In the genomic region with DNA sequence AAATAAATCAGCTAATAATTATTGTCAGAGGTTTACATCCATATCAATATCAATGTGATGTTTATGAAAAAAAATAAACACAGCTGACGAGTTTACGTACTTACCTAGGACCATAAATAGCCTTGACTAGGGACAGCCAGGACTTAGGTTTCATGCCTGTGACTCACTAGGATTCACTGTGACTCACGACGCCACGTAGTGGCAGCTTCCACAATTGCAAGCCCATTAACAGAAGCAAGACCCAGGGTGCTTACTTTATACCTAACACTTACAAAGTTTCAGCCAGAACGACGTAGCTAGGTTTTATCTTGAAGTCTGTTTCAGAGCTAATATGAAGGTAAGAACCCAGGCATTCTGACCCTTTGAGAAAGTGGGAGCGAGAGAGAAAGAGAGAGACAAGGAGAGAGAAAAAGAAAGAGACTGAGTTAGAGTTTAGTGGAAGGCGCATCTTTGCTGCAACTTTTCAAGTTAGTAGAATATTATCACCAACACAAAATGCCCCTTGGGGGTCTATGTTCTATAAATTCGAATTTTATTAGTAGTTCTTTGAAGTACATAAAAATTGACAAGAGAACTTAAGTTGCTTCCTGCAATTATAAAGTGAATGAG, we compare ENCODE assay signal across 8 cellular contexts.
DNase-seq lines count a peak whose midpoint lies in the region; ATAC-seq and TF ChIP-seq lines count a peak whose summit lies in the region.

No MANE protein-coding gene starts in this region.

- BruUV-seq in HCT116 (replicated peaks; lab: Mats Ljungman, UMichigan) = no TSS peak

- peaks cover 3% of the 10 kb centered on the region for H3K27me3 Mint-ChIP-seq in activated naive CD8-positive, alpha-beta T cell treated with anti-CD3 and anti-CD28 coated beads for 36 hours

- no peaks in the 10 kb centered on the region for H3K9me2 ChIP-seq in HCT116 (ENCODE audit: insufficient read depth)
- H3K9me2 ChIP-seq in MM.1S (replicated peaks; ENCODE audit: insufficient read depth, low read length) = no peaks in the 10 kb centered on the region

- H3K4me1 ChIP-seq in HCT116 (ENCODE audit: control insufficient read depth in 1 of 2, insufficient read depth in 2 of 2, low read length in 2 of 2) = peaks cover 0 to 10% of the 10 kb centered on the region in 2 experiments; a peak in 2 of 4 replicates
- no peaks in the 10 kb centered on the region for H3K4me1 ChIP-seq in MM.1S (ENCODE audit: low read length)

- H3K27me3 ChIP-seq in HCT116 (ENCODE audit: insufficient read depth, low read length) (no peaks in the 10 kb centered on the region), MM.1S (replicated peaks; ENCODE audit: insufficient read depth, low read length) (no peaks in the 10 kb centered on the region)

- POLR2A ChIA-PET in HCT116 (lab: Charles Lee) = no interaction called here

- H3K9me3 Mint-ChIP-seq in activated naive CD8-positive, alpha-beta T cell treated with anti-CD3 and anti-CD28 coated beads for 36 hours = no peaks in the 10 kb centered on the region

- H3K4me3 Mint-ChIP-seq in activated naive CD8-positive, alpha-beta T cell treated with anti-CD3 and anti-CD28 coated beads for 36 hours = no peak overlapping the region

- TF ChIP-seq RAD21 in HCT116 (IDR thresholded peaks at IDR 0.05; ENCODE audit: low read depth) = peak; percentile 47

- no peaks in the 10 kb centered on the region for H3F3A ChIP-seq in MM.1S (ENCODE audit: insufficient read depth, low read length)

- CTCF ChIA-PET in HCT116 (lab: Charles Lee) = interaction anchor here (0.8 to 3.5 kb wide), 20 partner anchors 10 to 665 kb away, joined by 3 to 25 read pairs (median 5); no protein-coding TSS in a partner anchor

- DNase-seq in GM12865 (ENCODE audit: low read depth) (peak; percentile 88), HCT116 (ENCODE audit: low read depth, low spot score) (peak; percentile 89), MM.1S (peak; percentile 85), SKM-1 treated with dmso at 0.1 percent for 144 hours (lab: John Stamatoyannopoulos, UW; ENCODE audit: unreplicated experiment) (peak; percentile 46), Right ventricle myocardium superior (peak; percentile 90), pulmonary artery endothelial cell (ENCODE audit: low read depth, low spot score) (peak; percentile 60), GOT3 (lab: John Stamatoyannopoulos, UW) (no peak)
- DNase-seq in activated naive CD8-positive, alpha-beta T cell treated with anti-CD3 and anti-CD28 coated beads for 36 hours = peak; percentile 76

- H3K27ac Mint-ChIP-seq in activated naive CD8-positive, alpha-beta T cell treated with anti-CD3 and anti-CD28 coated beads for 36 hours = no peak overlapping the region

- TF ChIP-seq CTCF in GM12865 (IDR thresholded peaks at IDR 0.05; ENCODE audit: insufficient read depth, low read depth, low read length, missing control alignments) (peak; percentile 86), HCT116 (IDR thresholded peaks at IDR 0.05 in 2 of 3, conservative IDR thresholded peaks at IDR 0.05 in 1 of 3; ENCODE audit: borderline replicate concordance in 1 of 3, insufficient read depth in 1 of 3, low read depth in 2 of 3, low read length in 2 of 3) (peak; percentile 59 to 91 (median 87)), MM.1S (IDR thresholded peaks at IDR 0.05; ENCODE audit: low read length) (peak; percentile 87)

- H4K20me1 ChIP-seq in HCT116 (ENCODE audit: insufficient read depth) (no peaks in the 10 kb centered on the region), MM.1S (ENCODE audit: insufficient read depth, low read length) (no peaks in the 10 kb centered on the region)

- H3K79me2 ChIP-seq in HCT116 (ENCODE audit: insufficient read depth, low read length) = no peaks in the 10 kb centered on the region
- H3K79me2 ChIP-seq in MM.1S (ENCODE audit: low read length) = no peaks in the 10 kb centered on the region

- intact Hi-C loops in HCT116 (cut with micrococcal nuclease) (loop anchor here (5.0 to 10.0 kb wide), 2 partner anchors 190 to 578 kb away; partner anchors contain the start of genes GNA14 and GNAQ), Right ventricle myocardium superior (cut with DNase I) (no loop called here)

- RAD21 ChIA-PET in HCT116 (lab: Charles Lee; ENCODE audit: low non-redundant PET in 1 of 2, low total read pairs in 2 of 2, uncharacterized antibody in 2 of 2, unreplicated experiment in 2 of 2) = interaction anchor here in 1 of 2 experiments (0.6 kb wide), 1 partner anchor 173 kb away, joined by 8 read pairs; no protein-coding TSS in a partner anchor

- H3K4me2 ChIP-seq in HCT116 (ENCODE audit: low read length) (peak overlapping the region; percentile 20; the same call in 1 of the 2 replicates), MM.1S (ENCODE audit: low read depth, low read length) (no peak overlapping the region)

- H3K4me3 ChIP-seq in GM12865 (ENCODE audit: low read depth, low read length) (no peak overlapping the region), HCT116 (replicated peaks in 1 of 2; ENCODE audit: low read depth in 1 of 2, low read length in 2 of 2) (no peak overlapping the region), MM.1S (ENCODE audit: low read length) (no peak overlapping the region)

- H3K36me3 Mint-ChIP-seq in activated naive CD8-positive, alpha-beta T cell treated with anti-CD3 and anti-CD28 coated beads for 36 hours = peaks cover 2% of the 10 kb centered on the region

- TF ChIP-seq POLR2A in HCT116 (IDR thresholded peaks at IDR 0.05; ENCODE audit: borderline replicate concordance, extremely low read depth, insufficient read depth, insufficient read length) = no peak

- H3K27ac ChIP-seq in HCT116 (ENCODE audit: low read depth, low read length) (no peak overlapping the region), MM.1S (ENCODE audit: low read length) (no peak overlapping the region)

- ATAC-seq in HCT116 (peak; percentile 78), Right ventricle myocardium superior (ENCODE audit: poor library complexity) (peak; percentile 90)

- H3K36me3 ChIP-seq in HCT116 (ENCODE audit: control insufficient read depth in 1 of 2, insufficient read depth in 2 of 2, low read length in 2 of 2) (no peaks in the 10 kb centered on the region), MM.1S (replicated peaks; ENCODE audit: insufficient read depth, low read length) (no peaks in the 10 kb centered on the region)

- H3K9ac ChIP-seq in HCT116 (ENCODE audit: low read length) = no peak overlapping the region
- no peak overlapping the region for H3K9ac ChIP-seq in MM.1S (ENCODE audit: low read length)

- H3K9me3 ChIP-seq in HCT116 (ENCODE audit: control insufficient read depth in 1 of 2, insufficient read depth in 1 of 2, low read depth in 1 of 2, low read length in 2 of 2) (no peaks in the 10 kb centered on the region), MM.1S (replicated peaks; ENCODE audit: insufficient read depth, low read length) (no peaks in the 10 kb centered on the region)

- H3K4me1 Mint-ChIP-seq in activated naive CD8-positive, alpha-beta T cell treated with anti-CD3 and anti-CD28 coated beads for 36 hours = peaks cover 13% of the 10 kb centered on the region

- H2AFZ ChIP-seq in HCT116 (ENCODE audit: low read depth, low read length, poor library complexity, severe bottlenecking) (peak overlapping the region; percentile 90), MM.1S (ENCODE audit: low read length) (no peak overlapping the region)

TF ChIP-seq in HCT116, 20 proteins besides CTCF, POLR2A, EP300 and RAD21:
- TF ChIP-seq CEBPB (IDR thresholded peaks at IDR 0.05; ENCODE audit: low read depth) (no peak), JUND (IDR thresholded peaks at IDR 0.05) (peak; percentile 23; the same call in 1 of the 2 replicates), SRF (IDR thresholded peaks at IDR 0.05; ENCODE audit: low read depth) (peak; percentile 35; the same call in 1 of the 2 replicates)
